ENCODE assay signal across 25 cellular contexts in genomic region chr5:146993876-146994530, GRCh38.
DNase-seq lines count a peak whose midpoint lies in the region; ATAC-seq and TF ChIP-seq lines count a peak whose summit lies in the region.
"Had no signal": no experiment of that assay in that cellular context is flagged by ENCODE, and none has a peak within 500 bp of the region (broad histone marks: within the 10 kb centered on the region; RNA-seq: fewer than 3 reads in every experiment).

No MANE protein-coding gene starts in this region.

- ATAC-seq in HG03095 (IDR thresholded peaks at IDR 0.05; ENCODE audit: unreplicated experiment) = no peak
- ATAC-seq: activated CD4-positive, CD25-positive, alpha-beta regulatory T cell treated with anti-CD3 and anti-CD28 coated beads, Interleukin-2, amount 50 U/mL, for 24 hours; activated naive CD8-positive, alpha-beta T cell treated with anti-CD3 and anti-CD28 coated beads, Interleukin-2, amount 50 U/mL, for 24 hours; left lung; mucosa of descending colon had no signal

- CTCF ChIA-PET in MCF 10A (lab: Yijun Ruan, JAX) = interaction anchor here (0.7 to 1.8 kb wide), 5 partner anchors 28 to 452 kb away, joined by 3 to 4 read pairs (median 4); no protein-coding TSS in a partner anchor
- CTCF ChIA-PET in mammary epithelial cell (lab: Charles Lee; ENCODE audit: low non-redundant PET) = no interaction called here

- WGBS in mammary epithelial cell (ENCODE audit: low coverage, missing lambda C conversion rate) = 46% methylated on average over 4 of the region's 4 CpGs

- no peak overlapping the region for H3K4me2 ChIP-seq in mammary epithelial cell (ENCODE audit: insufficient read depth, low read depth, low read length)
- H3K4me2 ChIP-seq: hepatocyte had no signal

- no peak overlapping the region for H3K9ac ChIP-seq in mammary epithelial cell (ENCODE audit: insufficient read depth, low read length)

- H3K27me3 ChIP-seq in breast epithelium (no peaks in the 10 kb centered on the region), mammary epithelial cell (ENCODE audit: insufficient read depth, low read length) (no peaks in the 10 kb centered on the region)
- H3K27me3 ChIP-seq: hepatocyte, left lung, Peyer's patch had no signal

- H3K27ac ChIP-seq in breast epithelium (no peak overlapping the region), mammary epithelial cell (ENCODE audit: insufficient read depth, low read depth, low read length) (no peak overlapping the region)
- H3K27ac ChIP-seq: hepatocyte, left lung, Peyer's patch had no signal

- BruUV-seq in MCF 10A (replicated peaks; lab: Mats Ljungman, UMichigan) (no TSS peak), mammary epithelial cell (replicated peaks; lab: Mats Ljungman, UMichigan) (no TSS peak)

- no peaks in the 10 kb centered on the region for H3K4me1 Mint-ChIP-seq in MCF 10A (ENCODE audit: insufficient read depth, unreplicated experiment)
- no peaks in the 10 kb centered on the region for H3K4me1 Mint-ChIP-seq in activated naive CD8-positive, alpha-beta T cell treated with anti-CD3 and anti-CD28 coated beads for 36 hours
- H3K4me1 Mint-ChIP-seq: activated naive CD8-positive, alpha-beta T cell treated with anti-CD3 and anti-CD28 coated beads, Interleukin-2, amount 50 U/mL, for 24 hours; CD8-positive, alpha-beta memory T cell had no signal

- TF ChIP-seq CTCF in MCF 10A (IDR thresholded peaks at IDR 0.05; ENCODE audit: unreplicated experiment) = no peak
- no peak for TF ChIP-seq CTCF in breast epithelium (IDR thresholded peaks at IDR 0.05)
- no peak for TF ChIP-seq CTCF in mammary epithelial cell (conservative IDR thresholded peaks at IDR 0.05 in 1 of 2, IDR thresholded peaks at IDR 0.05 in 1 of 2; ENCODE audit: extremely low read depth in 1 of 2, insufficient read depth in 1 of 2, low read depth in 1 of 2, low read length in 2 of 2)

- in situ Hi-C loops in mammary epithelial cell (cut with MboI; ENCODE audit: low sequenced_read_pairs in 2 of 2) = no loop called here

- POLR2A ChIA-PET in MCF 10A (lab: Yijun Ruan, JAX) = no interaction called here

- peak; percentile 33 for DNase-seq in MCF 10A (ENCODE audit: unreplicated experiment)
- DNase-seq in breast epithelium (ENCODE audit: low spot score in 2 of 2) = no peak
- peak; percentile 25 for DNase-seq in mammary epithelial cell
- DNase-seq in medulla oblongata (ENCODE audit: extremely low spot score) = peak; percentile 70
- DNase-seq in NCI-H82 (lab: John Stamatoyannopoulos, UW) = no peak
- no peak for DNase-seq in activated naive CD8-positive, alpha-beta T cell treated with anti-CD3 and anti-CD28 coated beads for 36 hours
- DNase-seq in germinal center (ENCODE audit: low spot score) = no peak
- DNase-seq: activated CD4-positive, alpha-beta memory T cell treated with anti-CD3 and anti-CD28 coated beads for 36 hours; activated naive CD8-positive, alpha-beta T cell treated with anti-CD3 and anti-CD28 coated beads, Interleukin-2, amount 50 U/mL, for 24 hours; AML-193; CD8-positive, alpha-beta memory T cell; central memory CD4-positive, alpha-beta T cell; GF-D8; KBM-7; left lung; mucosa of descending colon; NCI-H146; NCI-H510A treated with DMSO at 0.1 percent for 48 hours; nephron progenitor cell; Peyer's patch; stimulated activated CD8-positive, alpha-beta memory T cell treated with anti-CD3 and anti-CD28 coated beads, Interleukin-4, amount 100 ng/mL, for 48 hours; trophoblast cell had no signal

- H3K9me3 ChIP-seq in breast epithelium (peaks cover 3 to 4% of the 10 kb centered on the region in 2 donors), mammary epithelial cell (replicated peaks; ENCODE audit: insufficient read depth, low read length) (no peaks in the 10 kb centered on the region)
- H3K9me3 ChIP-seq: Peyer's patch had no signal

- no peaks in the 10 kb centered on the region for H3K36me3 ChIP-seq in breast epithelium
- no peaks in the 10 kb centered on the region for H3K36me3 ChIP-seq in mammary epithelial cell (ENCODE audit: insufficient read depth, low read length)
- H3K36me3 ChIP-seq: left lung, Peyer's patch had no signal

- H3K36me3 Mint-ChIP-seq in MCF 10A (ENCODE audit: insufficient read depth, unreplicated experiment) = no peaks in the 10 kb centered on the region
- no peaks in the 10 kb centered on the region for H3K36me3 Mint-ChIP-seq in activated naive CD8-positive, alpha-beta T cell treated with anti-CD3 and anti-CD28 coated beads for 36 hours
- H3K36me3 Mint-ChIP-seq: activated CD4-positive, alpha-beta memory T cell treated with anti-CD3 and anti-CD28 coated beads for 36 hours had no signal

- H3K9me3 Mint-ChIP-seq in MCF 10A (ENCODE audit: unreplicated experiment) = peaks cover 15% of the 10 kb centered on the region
- H3K9me3 Mint-ChIP-seq in activated naive CD8-positive, alpha-beta T cell treated with anti-CD3 and anti-CD28 coated beads for 36 hours = peaks cover 3% of the 10 kb centered on the region

- no peaks in the 10 kb centered on the region for H3K79me2 ChIP-seq in mammary epithelial cell (ENCODE audit: insufficient read depth, low read length)
- H3K79me2 ChIP-seq: hepatocyte had no signal

- no peak overlapping the region for H3K27ac Mint-ChIP-seq in MCF 10A (ENCODE audit: low read depth, unreplicated experiment)
- H3K27ac Mint-ChIP-seq in activated naive CD8-positive, alpha-beta T cell treated with anti-CD3 and anti-CD28 coated beads for 36 hours = no peak overlapping the region
- H3K27ac Mint-ChIP-seq: activated CD4-positive, alpha-beta memory T cell treated with anti-CD3 and anti-CD28 coated beads for 36 hours; activated naive CD8-positive, alpha-beta T cell treated with anti-CD3 and anti-CD28 coated beads, Interleukin-2, amount 50 U/mL, for 24 hours; nephron progenitor cell had no signal

- H3K4me1 ChIP-seq in breast epithelium (no peaks in the 10 kb centered on the region), mammary epithelial cell (ENCODE audit: insufficient read depth, low read length) (no peaks in the 10 kb centered on the region)
- H3K4me1 ChIP-seq: left lung, Peyer's patch had no signal

- no peak overlapping the region for H3K4me3 Mint-ChIP-seq in MCF 10A (ENCODE audit: unreplicated experiment)
- no peak overlapping the region for H3K4me3 Mint-ChIP-seq in activated naive CD8-positive, alpha-beta T cell treated with anti-CD3 and anti-CD28 coated beads for 36 hours
- H3K4me3 Mint-ChIP-seq: activated CD4-positive, alpha-beta memory T cell treated with anti-CD3 and anti-CD28 coated beads for 36 hours; activated naive CD8-positive, alpha-beta T cell treated with anti-CD3 and anti-CD28 coated beads, Interleukin-2, amount 50 U/mL, for 24 hours; CD8-positive, alpha-beta memory T cell; nephron progenitor cell had no signal

- H3K27me3 Mint-ChIP-seq in MCF 10A (ENCODE audit: insufficient read depth, unreplicated experiment) = no peaks in the 10 kb centered on the region
- no peaks in the 10 kb centered on the region for H3K27me3 Mint-ChIP-seq in activated naive CD8-positive, alpha-beta T cell treated with anti-CD3 and anti-CD28 coated beads for 36 hours
- H3K27me3 Mint-ChIP-seq: activated CD4-positive, alpha-beta memory T cell treated with anti-CD3 and anti-CD28 coated beads for 36 hours; activated naive CD8-positive, alpha-beta T cell treated with anti-CD3 and anti-CD28 coated beads, Interleukin-2, amount 50 U/mL, for 24 hours had no signal

- H4K20me1 ChIP-seq in mammary epithelial cell (ENCODE audit: insufficient read depth, low read length) = no peaks in the 10 kb centered on the region

- H2AFZ ChIP-seq in mammary epithelial cell (ENCODE audit: low read depth, low read length) = no peak overlapping the region
- H2AFZ ChIP-seq: hepatocyte had no signal

- H3K4me3 ChIP-seq in breast epithelium (no peak overlapping the region), mammary epithelial cell (replicated peaks in 1 of 3; ENCODE audit: insufficient read depth in 1 of 3, low read depth in 2 of 3, low read length in 3 of 3) (no peak overlapping the region)
- H3K4me3 ChIP-seq: hepatocyte, left lung, mucosa of descending colon, Peyer's patch had no signal

- intact Hi-C loops in MCF 10A (cut with micrococcal nuclease) (loop anchor here (10.0 kb wide), 1 partner anchor 171 kb away; no protein-coding TSS in a partner anchor), breast epithelium (cut with DNase I; ENCODE audit: low total_unique reads) (loop anchor here (10.0 kb wide), 1 partner anchor 201 kb away; no protein-coding TSS in a partner anchor), mammary epithelial cell (cut with micrococcal nuclease) (no loop called here)

- no peak for TF ChIP-seq POLR2A in breast epithelium (IDR thresholded peaks at IDR 0.05)

- dilution Hi-C loops in mammary epithelial cell (cut with HindIII; ENCODE audit: low sequenced_read_pairs) = no loop called here

Comparison
In these comparisons a context has a peak if more than half of its experiments do, and no peak if none do; other contexts are left out.
1. DNase-seq: peak in MCF 10A (single experiment), mammary epithelial cell (single experiment) and medulla oblongata (single experiment); none in breast epithelium (0 of 2), NCI-H82 (single experiment), activated naive CD8-positive, alpha-beta T cell treated with anti-CD3 and anti-CD28 coated beads for 36 hours (single experiment) and germinal center (single experiment).